In the genomic region with DNA sequence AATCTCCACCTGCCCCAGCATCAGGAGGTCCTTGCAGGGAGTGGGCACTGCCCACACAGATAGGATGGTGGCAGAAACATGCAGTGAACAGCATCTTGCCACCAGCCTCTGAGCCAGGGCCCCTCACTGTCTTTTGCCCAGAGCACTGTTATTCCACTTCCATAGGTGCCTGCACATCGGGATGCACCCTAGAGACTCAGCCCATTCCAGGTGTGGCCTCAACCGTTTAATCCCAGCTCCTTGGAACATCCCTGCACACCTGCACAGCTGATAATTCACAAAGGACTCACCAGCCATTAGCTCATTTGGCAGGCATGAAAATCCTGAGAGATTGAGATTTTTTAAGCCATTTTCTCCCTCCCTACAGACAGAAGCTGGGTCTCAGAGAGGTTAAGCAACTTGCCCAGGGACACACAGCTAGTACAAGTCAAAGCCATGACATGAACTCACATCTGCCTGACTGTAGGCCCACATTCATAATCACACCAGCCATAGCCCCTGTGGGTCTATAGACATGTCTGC, we compare ENCODE assay signal across 15 cellular contexts.
A peak's percentile ranks its signal among the peaks of the same experiment; 100 is the strongest.
DNase-seq lines count a peak whose midpoint lies in the region; ATAC-seq and TF ChIP-seq lines count a peak whose summit lies in the region.
"Had no signal": no experiment of that assay in that cellular context is flagged by ENCODE, and none has a peak within 500 bp of the region (broad histone marks: within the 10 kb centered on the region; RNA-seq: fewer than 3 reads in every experiment).

No MANE protein-coding gene starts in this region.

- peaks cover 25% of the 10 kb centered on the region for H3K4me1 Mint-ChIP-seq in chondrocyte (ENCODE audit: low read depth)
- no peaks in the 10 kb centered on the region for H3K4me1 Mint-ChIP-seq in activated T-cell treated with anti-CD3 and anti-CD28 coated beads, Interleukin-2, amount 50 U/mL, for 72 hours (ENCODE audit: low read depth)
- H3K4me1 Mint-ChIP-seq: CD4-positive, alpha-beta memory T cell; IgD-negative memory B cell had no signal

- no peak overlapping the region for H2AFZ ChIP-seq in neuronal stem cell (ENCODE audit: low read length)

- H3K36me3 ChIP-seq in HEK293 (ENCODE audit: control insufficient read depth in 2 of 2, insufficient read depth in 1 of 2, low read length in 2 of 2) (no peaks in the 10 kb centered on the region), neuronal stem cell (replicated peaks in 1 of 2; ENCODE audit: control insufficient read depth in 2 of 2, insufficient read depth in 2 of 2, low read length in 2 of 2) (no peaks in the 10 kb centered on the region)
- H3K36me3 ChIP-seq: BE2C had no signal

- WGBS in neuronal stem cell (ENCODE audit: extremely low coverage in 2 of 2, insufficient read length in 2 of 2, insufficient replicate concordance in 1 of 2), 2 donors: no CpG with 5 or more reads among the region's 2 CpGs

- no peak overlapping the region for H3K4ac ChIP-seq in neuronal stem cell (ENCODE audit: low read length)

- H2BK12ac ChIP-seq in neuronal stem cell (ENCODE audit: low read length): no peak overlapping the region

- CTCF ChIA-PET in AG04450 (lab: Charles Lee) (interaction anchor here (1.2 to 2.3 kb wide), 2 partner anchors 9 to 118 kb away, joined by 3 to 5 read pairs; no protein-coding TSS in a partner anchor), HEK293 (lab: Yijun Ruan, JAX) (interaction anchor here (0.5 to 1.7 kb wide), 3 partner anchors 10 to 117 kb away, joined by 4 to 6 read pairs (median 4); no protein-coding TSS in a partner anchor)

- no peaks in the 10 kb centered on the region for H3K36me3 Mint-ChIP-seq in chondrocyte (ENCODE audit: low read depth)
- H3K36me3 Mint-ChIP-seq in activated T-cell treated with anti-CD3 and anti-CD28 coated beads, Interleukin-2, amount 50 U/mL, for 72 hours (ENCODE audit: insufficient read depth in 2 of 2): no peaks in the 10 kb centered on the region
- H3K36me3 Mint-ChIP-seq: CD4-positive, alpha-beta memory T cell; IgD-negative memory B cell had no signal

- H3K9me3 Mint-ChIP-seq in chondrocyte (ENCODE audit: low read depth): no peaks in the 10 kb centered on the region
- no peaks in the 10 kb centered on the region for H3K9me3 Mint-ChIP-seq in activated T-cell treated with anti-CD3 and anti-CD28 coated beads, Interleukin-2, amount 50 U/mL, for 72 hours
- H3K9me3 Mint-ChIP-seq: IgD-negative memory B cell had no signal

- no peak overlapping the region for H3K4me3 Mint-ChIP-seq in chondrocyte (ENCODE audit: unreplicated experiment)
- no peak overlapping the region for H3K4me3 Mint-ChIP-seq in activated T-cell treated with anti-CD3 and anti-CD28 coated beads, Interleukin-2, amount 50 U/mL, for 72 hours
- H3K4me3 Mint-ChIP-seq: CD4-positive, alpha-beta memory T cell; H9; IgD-negative memory B cell had no signal

- H3K27me3 Mint-ChIP-seq in chondrocyte (ENCODE audit: low read depth): no peaks in the 10 kb centered on the region
- peaks cover 30% of the 10 kb centered on the region for H3K27me3 Mint-ChIP-seq in activated T-cell treated with anti-CD3 and anti-CD28 coated beads, Interleukin-2, amount 50 U/mL, for 72 hours (ENCODE audit: low read depth)

- no peaks in the 10 kb centered on the region for H3K9me3 ChIP-seq in AG04450 (ENCODE audit: control insufficient read depth, insufficient read depth, low read length)
- H3K9me3 ChIP-seq in HEK293 (ENCODE audit: control insufficient read depth, insufficient read depth, low read depth, low read length): no peaks in the 10 kb centered on the region
- no peaks in the 10 kb centered on the region for H3K9me3 ChIP-seq in neuronal stem cell (replicated peaks in 1 of 2; ENCODE audit: control insufficient read depth in 2 of 2, insufficient read depth in 1 of 2, low read depth in 1 of 2, low read length in 2 of 2)
- H3K9me3 ChIP-seq: BE2C had no signal

- peak overlapping the region; percentile 21 for H3K14ac ChIP-seq in neuronal stem cell (ENCODE audit: low read length)

- H3K27me3 ChIP-seq in AG04450 (ENCODE audit: control insufficient read depth, insufficient read depth, low read length) (no peaks in the 10 kb centered on the region), neuronal stem cell (ENCODE audit: control insufficient read depth in 3 of 3, insufficient read depth in 3 of 3, low read depth in 1 of 3, low read length in 3 of 3) (peaks cover 0 to 19% (median 0%) of the 10 kb centered on the region in 3 experiments)
- H3K27me3 ChIP-seq: BE2C had no signal

- H4K91ac ChIP-seq in neuronal stem cell (ENCODE audit: low read depth, low read length, poor library complexity): no peak overlapping the region

- H2BK5ac ChIP-seq in neuronal stem cell (ENCODE audit: low read length): no peak overlapping the region

- no peak overlapping the region for H2BK15ac ChIP-seq in neuronal stem cell (ENCODE audit: low read length)

- TF ChIP-seq CTCF in AG04450 (IDR thresholded peaks at IDR 0.05; ENCODE audit: low read depth, low read length): no peak
- no peak for TF ChIP-seq CTCF in HEK293 (tag by site-specific recombination; IDR thresholded peaks at IDR 0.05)
- no peak for TF ChIP-seq CTCF in chondrocyte (IDR thresholded peaks at IDR 0.05)

- H2BK120ac ChIP-seq in neuronal stem cell (ENCODE audit: low read depth, low read length): no peak overlapping the region

- H3K27ac ChIP-seq in AG04450 (ENCODE audit: low read depth, low read length) (peak overlapping the region; percentile 2), HEK293 (ENCODE audit: extremely low read depth, low read depth, low read length) (no peak overlapping the region), neuronal stem cell (replicated peaks; ENCODE audit: low read length) (no peak overlapping the region)

- POLR2A ChIA-PET in AG04450 (lab: Yijun Ruan, JAX) (interaction anchor here (1.1 to 1.5 kb wide), 2 partner anchors 8 to 116 kb away, joined by 4 read pairs; partner anchors contain the start of gene EFNB1), HEK293 (lab: Yijun Ruan, JAX) (no interaction called here)

- no peak overlapping the region for H3K4me3 ChIP-seq in AG04450 (ENCODE audit: low read depth, low read length)
- no peak overlapping the region for H3K4me3 ChIP-seq in HEK293 (ENCODE audit: low read depth, low read length)
- no peak overlapping the region for H3K4me3 ChIP-seq in neuronal stem cell (ENCODE audit: low read length in 2 of 2)

- DNase-seq in AG04450 (ENCODE audit: low read depth, low spot score): no peak
- no peak for DNase-seq in chondrocyte (ENCODE audit: low spot score)
- DNase-seq in neuronal stem cell (ENCODE audit: low spot score): no peak
- no peak for DNase-seq in ACHN
- DNase-seq in activated T-cell treated with anti-CD3 and anti-CD28 coated beads, Interleukin-2, amount 50 U/mL, for 72 hours: no peak
- no peak for DNase-seq in GM03348 (ENCODE audit: low spot score)
- DNase-seq: CD4-positive, alpha-beta memory T cell; NCI-H1417 treated with DMSO at 0.1 percent for 48 hours; NCI-H2029 treated with DMSO at 0.1 percent for 48 hours; NCI-H510A; NCI-H774 had no signal

- H3K9ac ChIP-seq in neuronal stem cell (ENCODE audit: low read depth, low read length, poor library complexity): no peak overlapping the region

- no peaks in the 10 kb centered on the region for H3K79me1 ChIP-seq in neuronal stem cell (ENCODE audit: low read depth, low read length)

- peak overlapping the region; percentile 13 for H3K27ac Mint-ChIP-seq in chondrocyte (ENCODE audit: unreplicated experiment)
- H3K27ac Mint-ChIP-seq in activated T-cell treated with anti-CD3 and anti-CD28 coated beads, Interleukin-2, amount 50 U/mL, for 72 hours: no peak overlapping the region
- H3K27ac Mint-ChIP-seq: CD4-positive, alpha-beta memory T cell; H9; IgD-negative memory B cell had no signal

- H3K4me1 ChIP-seq in HEK293 (ENCODE audit: control insufficient read depth, insufficient read depth, low read length) (no peaks in the 10 kb centered on the region), neuronal stem cell (ENCODE audit: control insufficient read depth in 2 of 2, insufficient read depth in 1 of 2, low read depth in 1 of 2, low read length in 2 of 2) (peaks cover 0 to 2% of the 10 kb centered on the region in 2 donors)
- H3K4me1 ChIP-seq: BE2C had no signal

- H3K23ac ChIP-seq in neuronal stem cell (ENCODE audit: low read depth, low read length, poor library complexity): no peak overlapping the region

- no peak overlapping the region for H2AK5ac ChIP-seq in neuronal stem cell (ENCODE audit: low read depth, low read length)

- in situ Hi-C loops in ACHN (cut with HindIII; ENCODE audit: low pct_ligation_motif_present, low pct_unique_long_range_greater_than_20kb, low sequenced_read_pairs): no loop called here

- H3K18ac ChIP-seq in neuronal stem cell (ENCODE audit: low read length): no peak overlapping the region

- ATAC-seq in activated T-cell treated with anti-CD3 and anti-CD28 coated beads, Interleukin-2, amount 50 U/mL, for 72 hours (replicated peaks in 1 of 2): no peak

- H3K4me2 ChIP-seq in neuronal stem cell (ENCODE audit: insufficient read depth, low read length, poor library complexity, severe bottlenecking): no peak overlapping the region

- H4K8ac ChIP-seq in neuronal stem cell (ENCODE audit: low read depth, low read length): no peak overlapping the region

TF ChIP-seq in HEK293, 187 proteins besides CTCF, POLR2A, EP300 and RAD21:
- TF ChIP-seq ZNF449 (tag by site-specific recombination; IDR thresholded peaks at IDR 0.05): no peak
- TF ChIP-seq ZNF768 (tag by site-specific recombination; IDR thresholded peaks at IDR 0.05): 0 out of 2 replicates have a peak, but pooled peaks have one; percentile 72
- no peak for TF ChIP-seq MYNN (tag by site-specific recombination; IDR thresholded peaks at IDR 0.05; ENCODE audit: borderline replicate concordance)
